8 cellular contexts compared by ENCODE assay signal in genomic region chr12:51863921-51864700, GRCh38. TPM values are rescaled to one million over a fixed set of nuclear protein-coding genes. Genes with fewer than 3 reads are reported as not detected.
DNase-seq lines count a peak whose midpoint lies in the region; ATAC-seq lines count a peak whose summit lies in the region.
"Had no signal": no experiment of that assay in that cellular context is flagged by ENCODE, and none has a peak within 500 bp of the region (broad histone marks: within the 10 kb centered on the region; RNA-seq: fewer than 3 reads in every experiment).

No MANE protein-coding gene starts in this region.

- no CpG with 5 or more reads among the region's 49 CpGs for WGBS in iPS DF 6.9 (ENCODE audit: insufficient coverage, insufficient read length)

- DNase-seq in HuH-7 (ENCODE audit: low spot score) (peak; percentile 90), iPS DF 6.9 (ENCODE audit: low read depth, low spot score) (no peak), NCI-H2081 treated with DMSO at 0.1 percent for 48 hours (lab: John Stamatoyannopoulos, UW) (no peak), NK-92 (lab: John Stamatoyannopoulos, UW; ENCODE audit: unreplicated experiment) (no peak)
- DNase-seq in activated naive CD4-positive, alpha-beta T cell treated with anti-CD3 and anti-CD28 coated beads for 36 hours = peak; percentile 70
- DNase-seq in activated CD8-positive, alpha-beta memory T cell treated with anti-CD3 and anti-CD28 coated beads, Interleukin-2, amount 10 ng/mL, durations not matched to agents 7 days and 5 days = no peak

- H3K27me3 ChIP-seq in iPS DF 6.9 (ENCODE audit: control insufficient read depth, insufficient read depth, low read length) = peaks cover 5% of the 10 kb centered on the region; the same call in 1 of the 2 replicates
- peaks cover 37% of the 10 kb centered on the region for H3K27me3 ChIP-seq in skeletal muscle satellite cell (ENCODE audit: control insufficient read depth, insufficient read depth, low read length)

- no peak for ATAC-seq in activated CD8-positive, alpha-beta memory T cell treated with anti-CD3 and anti-CD28 coated beads, Interleukin-2, amount 10 ng/mL, durations not matched to agents 7 days and 5 days

- peak overlapping the region; percentile 40 for H3K9ac ChIP-seq in skeletal muscle satellite cell (ENCODE audit: low read depth, low read length)

- peak overlapping the region; percentile 93 for H3K4me2 ChIP-seq in skeletal muscle satellite cell (ENCODE audit: low read length)

- peaks cover 16% of the 10 kb centered on the region for H3K4me1 Mint-ChIP-seq in activated naive CD4-positive, alpha-beta T cell treated with anti-CD3 and anti-CD28 coated beads for 36 hours (ENCODE audit: low read depth)
- H3K4me1 Mint-ChIP-seq in activated CD8-positive, alpha-beta memory T cell treated with anti-CD3 and anti-CD28 coated beads, Interleukin-2, amount 10 ng/mL, durations not matched to agents 7 days and 5 days = no peaks in the 10 kb centered on the region

- intact Hi-C loops in activated naive CD4-positive, alpha-beta T cell treated with anti-CD3 and anti-CD28 coated beads for 36 hours (cut with micrococcal nuclease) = no loop called here

- H3K27ac ChIP-seq in iPS DF 6.9 (ENCODE audit: low read length) = no peak overlapping the region

- no peak overlapping the region for H3K27ac Mint-ChIP-seq in activated naive CD4-positive, alpha-beta T cell treated with anti-CD3 and anti-CD28 coated beads for 36 hours
- no peak overlapping the region for H3K27ac Mint-ChIP-seq in activated CD8-positive, alpha-beta memory T cell treated with anti-CD3 and anti-CD28 coated beads, Interleukin-2, amount 10 ng/mL, durations not matched to agents 7 days and 5 days

- H3K36me3 ChIP-seq in iPS DF 6.9 (ENCODE audit: control insufficient read depth, insufficient read depth, low read length) = no peaks in the 10 kb centered on the region
- H3K36me3 ChIP-seq in skeletal muscle satellite cell (ENCODE audit: insufficient read depth, low read length) = no peaks in the 10 kb centered on the region

- H3K9me3 ChIP-seq in iPS DF 6.9 (ENCODE audit: control insufficient read depth, insufficient read depth, low read length) = no peaks in the 10 kb centered on the region
- no peaks in the 10 kb centered on the region for H3K9me3 ChIP-seq in skeletal muscle satellite cell (replicated peaks; ENCODE audit: low read length)

- H3K4me3 Mint-ChIP-seq in activated naive CD4-positive, alpha-beta T cell treated with anti-CD3 and anti-CD28 coated beads for 36 hours = peak overlapping the region; percentile 52
- H3K4me3 Mint-ChIP-seq in activated CD8-positive, alpha-beta memory T cell treated with anti-CD3 and anti-CD28 coated beads, Interleukin-2, amount 10 ng/mL, durations not matched to agents 7 days and 5 days = no peak overlapping the region

- H3K9me3 Mint-ChIP-seq in activated naive CD4-positive, alpha-beta T cell treated with anti-CD3 and anti-CD28 coated beads for 36 hours = no peaks in the 10 kb centered on the region
- H3K9me3 Mint-ChIP-seq in activated CD8-positive, alpha-beta memory T cell treated with anti-CD3 and anti-CD28 coated beads, Interleukin-2, amount 10 ng/mL, durations not matched to agents 7 days and 5 days (ENCODE audit: low read depth) = no peaks in the 10 kb centered on the region

- CTCF ChIA-PET in activated naive CD4-positive, alpha-beta T cell treated with anti-CD3 and anti-CD28 coated beads for 36 hours (lab: Charles Lee) = interaction anchor here (0.8 to 1.0 kb wide), 2 partner anchors 11 to 12 kb away, joined by 3 read pairs; no protein-coding TSS in a partner anchor
- CTCF ChIA-PET in activated CD8-positive, alpha-beta memory T cell treated with anti-CD3 and anti-CD28 coated beads, Interleukin-2, amount 10 ng/mL, durations not matched to agents 7 days and 5 days (lab: Charles Lee) = interaction anchor here (1.5 kb wide), 1 partner anchor 11 kb away, joined by 4 read pairs; no protein-coding TSS in a partner anchor

- H3K4me3 ChIP-seq in iPS DF 6.9 (ENCODE audit: low read length) (peak overlapping the region; percentile 41; the same call in 1 of the 2 replicates), skeletal muscle satellite cell (ENCODE audit: low read length) (peak overlapping the region; percentile 60)

- no peaks in the 10 kb centered on the region for H3K36me3 Mint-ChIP-seq in activated naive CD4-positive, alpha-beta T cell treated with anti-CD3 and anti-CD28 coated beads for 36 hours (ENCODE audit: low read depth)
- H3K36me3 Mint-ChIP-seq in activated CD8-positive, alpha-beta memory T cell treated with anti-CD3 and anti-CD28 coated beads, Interleukin-2, amount 10 ng/mL, durations not matched to agents 7 days and 5 days = no peaks in the 10 kb centered on the region

- H3K4me1 ChIP-seq in iPS DF 6.9 (ENCODE audit: control insufficient read depth, insufficient read depth, low read length) (peaks cover 9% of the 10 kb centered on the region), skeletal muscle satellite cell (ENCODE audit: control insufficient read depth, insufficient read depth, low read length) (peaks cover 17% of the 10 kb centered on the region)

- H3K27me3 Mint-ChIP-seq in activated naive CD4-positive, alpha-beta T cell treated with anti-CD3 and anti-CD28 coated beads for 36 hours (ENCODE audit: low read depth) = peaks cover 55% of the 10 kb centered on the region
- peaks cover 70% of the 10 kb centered on the region for H3K27me3 Mint-ChIP-seq in activated CD8-positive, alpha-beta memory T cell treated with anti-CD3 and anti-CD28 coated beads, Interleukin-2, amount 10 ng/mL, durations not matched to agents 7 days and 5 days

RNA-seq across cellular contexts. Expression of gene FIGNL2, which starts 15.6 kb away (rescaled TPM):
- under 1 TPM; 0.25 to 0.36 TPM for total RNA-seq in activated naive CD4-positive, alpha-beta T cell treated with anti-CD3 and anti-CD28 coated beads for 36 hours
- not detected in 2 replicates for total RNA-seq in skeletal muscle satellite cell (2012; rRNA removed)
- total RNA-seq in activated CD8-positive, alpha-beta memory T cell treated with anti-CD3 and anti-CD28 coated beads, Interleukin-2, amount 10 ng/mL, durations not matched to agents 7 days and 5 days = under 1 TPM; 0.40 to 0.73 TPM

RNA-seq across cellular contexts. Expression of gene ANKRD33, which starts 23.8 kb away (rescaled TPM):
- total RNA-seq in activated naive CD4-positive, alpha-beta T cell treated with anti-CD3 and anti-CD28 coated beads for 36 hours = not detected
- 1.0 and 1.5 TPM in 2 replicates for total RNA-seq in skeletal muscle satellite cell (2012; rRNA removed)
- not detected for total RNA-seq in activated CD8-positive, alpha-beta memory T cell treated with anti-CD3 and anti-CD28 coated beads, Interleukin-2, amount 10 ng/mL, durations not matched to agents 7 days and 5 days
- total RNA-seq: lung microvascular endothelial cell had no signal

RNA-seq across cellular contexts. Expression of gene ACVRL1, which starts 43.2 kb away (rescaled TPM):
- total RNA-seq in activated naive CD4-positive, alpha-beta T cell treated with anti-CD3 and anti-CD28 coated beads for 36 hours = not detected
- 18.8 and 26.4 TPM in 2 replicates for total RNA-seq in skeletal muscle satellite cell (2012; rRNA removed)
- total RNA-seq in activated CD8-positive, alpha-beta memory T cell treated with anti-CD3 and anti-CD28 coated beads, Interleukin-2, amount 10 ng/mL, durations not matched to agents 7 days and 5 days = not detected

Comparison
In these comparisons a context has a peak if more than half of its experiments do, and no peak if none do; other contexts are left out.
1. DNase-seq: peak in HuH-7 (single experiment) and activated naive CD4-positive, alpha-beta T cell treated with anti-CD3 and anti-CD28 coated beads for 36 hours (single experiment); none in iPS DF 6.9 (single experiment), NCI-H2081 treated with DMSO at 0.1 percent for 48 hours (single experiment), activated CD8-positive, alpha-beta memory T cell treated with anti-CD3 and anti-CD28 coated beads, Interleukin-2, amount 10 ng/mL, durations not matched to agents 7 days and 5 days (single experiment) and NK-92 (single experiment).